Comparison of ENCODE assay signal across 24 cellular contexts in genomic region chr17:58356231-58356630, GRCh38. TPM values are rescaled to one million over a fixed set of nuclear protein-coding genes. Genes with fewer than 3 reads are reported as not detected.
"Had no signal": no experiment of that assay in that cellular context is flagged by ENCODE, and none has a peak within 500 bp of the region (broad histone marks: within the 10 kb centered on the region; RNA-seq: fewer than 3 reads in every experiment).

No MANE protein-coding gene starts in this region.

- H3K27me3 ChIP-seq: dorsolateral prefrontal cortex, heart left ventricle, sigmoid colon, suprapubic skin, thyroid gland, uterus had no signal

- H3K27ac Mint-ChIP-seq: nephron; stimulated activated effector memory CD8-positive, alpha-beta T cell treated with anti-CD3 and anti-CD28 coated beads, Interleukin-12 subunit alpha, Interleukin-12 subunit beta, amount 100 ng/mL, for 72 hours; type B pancreatic cell had no signal

- H3K9me3 Mint-ChIP-seq: nephron; stimulated activated effector memory CD8-positive, alpha-beta T cell treated with anti-CD3 and anti-CD28 coated beads, Interleukin-12 subunit alpha, Interleukin-12 subunit beta, amount 100 ng/mL, for 72 hours; type B pancreatic cell had no signal

- DNase-seq: dorsolateral prefrontal cortex; effector CD8-positive, alpha-beta T cell; heart left ventricle; hippocampal formation; mammary epithelial cell; mucosa of descending colon; psoas muscle; retina; sigmoid colon; stimulated activated CD4-positive, alpha-beta T cell treated with anti-CD3 and anti-CD28 coated beads, Interleukin-12 subunit alpha, Interleukin-12 subunit beta, amount 100 ng/mL, for 4 hours; stimulated activated CD4-positive, alpha-beta T cell treated with anti-CD3 and anti-CD28 coated beads, Interleukin-2, amount 100 ng/mL, for 48 hours; stimulated activated CD8-positive, alpha-beta memory T cell treated with anti-CD3 and anti-CD28 coated beads, Interleukin-4, amount 100 ng/mL, for 48 hours; stimulated activated naive CD8-positive, alpha-beta T cell treated with anti-CD3 and anti-CD28 coated beads, Interleukin-15, Interleukin-2, amounts not matched to agents 100 U/mL and 50 U/mL, for 24 hours; thyroid gland; uterus had no signal

- ATAC-seq: esophagus mucosa; heart left ventricle; left lobe of liver; mucosa of descending colon; psoas muscle; stimulated activated effector memory CD8-positive, alpha-beta T cell treated with anti-CD3 and anti-CD28 coated beads, Interleukin-12 subunit alpha, Interleukin-12 subunit beta, amount 100 ng/mL, for 72 hours; stimulated activated naive CD8-positive, alpha-beta T cell treated with anti-CD3 and anti-CD28 coated beads, Interleukin-15, Interleukin-2, amounts not matched to agents 100 U/mL and 50 U/mL, for 24 hours had no signal

- H3K4me3 ChIP-seq: coronary artery, dorsolateral prefrontal cortex, heart left ventricle, mucosa of descending colon, psoas muscle, sigmoid colon, skin epidermis, suprapubic skin, thyroid gland, uterus had no signal

- H3K4me3 Mint-ChIP-seq: nephron; stimulated activated effector memory CD8-positive, alpha-beta T cell treated with anti-CD3 and anti-CD28 coated beads, Interleukin-12 subunit alpha, Interleukin-12 subunit beta, amount 100 ng/mL, for 72 hours; type B pancreatic cell had no signal

- H3K27me3 Mint-ChIP-seq: type B pancreatic cell had no signal

- H3K27ac ChIP-seq: coronary artery, dorsolateral prefrontal cortex, heart left ventricle, parathyroid adenoma, psoas muscle, sigmoid colon, suprapubic skin, thyroid gland, uterus had no signal

- H3K4me1 ChIP-seq: uterus had no signal

- H3K36me3 ChIP-seq: sigmoid colon, thyroid gland, uterus had no signal

- H2AFZ ChIP-seq: parathyroid adenoma had no signal

- H3K9ac ChIP-seq: parathyroid adenoma had no signal

- H3K9me3 ChIP-seq: heart left ventricle, mucosa of descending colon, psoas muscle, sigmoid colon, suprapubic skin, thyroid gland, uterus had no signal

RNA-seq across cellular contexts. Expression of gene TSPOAP1, which starts 27.6 kb away (rescaled TPM):
- polyA plus RNA-seq: mammary epithelial cell had no signal
